8 cellular contexts compared by ENCODE assay signal in genomic region chrX:110229497-110230111, GRCh38.
DNase-seq lines count a peak whose midpoint lies in the region; ATAC-seq and TF ChIP-seq lines count a peak whose summit lies in the region.
"Not testable (repeated sequence)": the region's sequence is repeated elsewhere in the genome, so short reads cannot be mapped to it uniquely, and the experiment has no call there.

No MANE protein-coding gene starts in this region.

- peaks cover 43% of the 10 kb centered on the region for H3K4me1 Mint-ChIP-seq in activated T-cell treated with anti-CD3 and anti-CD28 coated beads, Interleukin-2, amount 50 U/mL, for 24 hours (ENCODE audit: low read depth)
- peaks cover 5 to 52% (median 29%) of the 10 kb centered on the region in 4 donors for H3K4me1 Mint-ChIP-seq in naive thymus-derived CD8-positive, alpha-beta T cell

- POLR2A ChIA-PET in naive thymus-derived CD8-positive, alpha-beta T cell (lab: Charles Lee), result interaction anchor here (0.7 to 1.0 kb wide), 2 partner anchors 10 to 88 kb away, joined by 3 to 5 read pairs; partner anchors contain the start of gene AMMECR1

- intact Hi-C loops in upper lobe of right lung (cut with DNase I), result not testable (repeated sequence)

- DNase-seq in T-helper 9 cell (peak; percentile 58), hepatocyte (ENCODE audit: low spot score) (peak; percentile 42), upper lobe of right lung (peak; percentile 76)
- peak; percentile 76 for DNase-seq in activated T-cell treated with anti-CD3 and anti-CD28 coated beads, Interleukin-2, amount 50 U/mL, for 24 hours
- peak; percentile 84 for DNase-seq in central memory CD4-positive, alpha-beta T cell
- peak; percentile 25 to 83 (median 60) for DNase-seq in naive thymus-derived CD8-positive, alpha-beta T cell
- peak; percentile 72 for DNase-seq in stimulated activated CD4-positive, alpha-beta T cell treated with anti-CD3 and anti-CD28 coated beads, Interleukin-4, amount 100 ng/mL, for 24 hours

- not testable (repeated sequence) for H3K36me3 ChIP-seq in KMS-11 (ENCODE audit: insufficient read depth); hepatocyte (replicated peaks; ENCODE audit: insufficient read depth, low read depth); upper lobe of right lung

- H3K4me2 ChIP-seq in KMS-11 (peak overlapping the region; percentile 78), hepatocyte (peak overlapping the region; percentile 57)

- TF ChIP-seq CTCF in KMS-11 (conservative IDR thresholded peaks at IDR 0.05; ENCODE audit: low read depth, low read length); hepatocyte (IDR thresholded peaks at IDR 0.05; ENCODE audit: poor library complexity); upper lobe of right lung (IDR thresholded peaks at IDR 0.05): not testable (repeated sequence)

- not testable (repeated sequence) for H3K4me3 ChIP-seq in KMS-11 (IDR thresholded peaks at IDR 0.05; ENCODE audit: insufficient read depth, low read depth, low read length)
- H3K4me3 ChIP-seq in hepatocyte (peak overlapping the region; percentile 33), upper lobe of right lung (peak overlapping the region; percentile 33)

- H3K27me3 Mint-ChIP-seq in activated T-cell treated with anti-CD3 and anti-CD28 coated beads, Interleukin-2, amount 50 U/mL, for 24 hours, result peaks cover 25% of the 10 kb centered on the region
- not testable (repeated sequence) for H3K27me3 Mint-ChIP-seq in naive thymus-derived CD8-positive, alpha-beta T cell

- not testable (repeated sequence) for H3K9me3 Mint-ChIP-seq in activated T-cell treated with anti-CD3 and anti-CD28 coated beads, Interleukin-2, amount 50 U/mL, for 24 hours
- peaks cover 0 to 28% (median 0%) of the 10 kb centered on the region in 9 donors for H3K9me3 Mint-ChIP-seq in naive thymus-derived CD8-positive, alpha-beta T cell

- H3K79me2 ChIP-seq in KMS-11 (ENCODE audit: insufficient read depth, low read depth) (peaks cover 57% of the 10 kb centered on the region), hepatocyte (peaks cover 23% of the 10 kb centered on the region)

- H3K27ac Mint-ChIP-seq in activated T-cell treated with anti-CD3 and anti-CD28 coated beads, Interleukin-2, amount 50 U/mL, for 24 hours, result peak overlapping the region; percentile 53
- peak overlapping the region in 9 of 10 donors; percentile 59 to 93 (median 82) for H3K27ac Mint-ChIP-seq in naive thymus-derived CD8-positive, alpha-beta T cell

- peaks cover 21% of the 10 kb centered on the region for H3K36me3 Mint-ChIP-seq in activated T-cell treated with anti-CD3 and anti-CD28 coated beads, Interleukin-2, amount 50 U/mL, for 24 hours (ENCODE audit: low read depth)
- H3K36me3 Mint-ChIP-seq in naive thymus-derived CD8-positive, alpha-beta T cell, result not testable (repeated sequence)

- H3K9me2 ChIP-seq in hepatocyte (replicated peaks; ENCODE audit: insufficient read depth), result not testable (repeated sequence)

- H3K27ac ChIP-seq in KMS-11, result peak overlapping the region; percentile 55; the same call in 1 of the 2 replicates
- H3K27ac ChIP-seq in hepatocyte, result peak overlapping the region; percentile 89
- H3K27ac ChIP-seq in upper lobe of right lung, result peak overlapping the region; percentile 63

- H3K4me3 Mint-ChIP-seq in activated T-cell treated with anti-CD3 and anti-CD28 coated beads, Interleukin-2, amount 50 U/mL, for 24 hours, result peak overlapping the region; percentile 60
- H3K4me3 Mint-ChIP-seq in naive thymus-derived CD8-positive, alpha-beta T cell, result peak overlapping the region; percentile 40 to 77 (median 70)

- H3K9me3 ChIP-seq in hepatocyte (ENCODE audit: low read depth); upper lobe of right lung: not testable (repeated sequence)

- not testable (repeated sequence) for H4K20me1 ChIP-seq in KMS-11 (ENCODE audit: insufficient read depth); hepatocyte (ENCODE audit: insufficient read depth, poor library complexity, severe bottlenecking)

- H3K9ac ChIP-seq in KMS-11, result peak overlapping the region; percentile 51; the same call in 1 of the 2 replicates

- peak overlapping the region; percentile 45; the same call in 1 of the 2 replicates for H2AFZ ChIP-seq in KMS-11 (ENCODE audit: low read depth)
- H2AFZ ChIP-seq in hepatocyte, result not testable (repeated sequence)

- WGBS in hepatocyte (ENCODE audit: low lambda C conversion rate, missing lambda C conversion rate), result 50% methylated on average over 21 of the region's 21 CpGs

- H3K4me1 ChIP-seq in KMS-11 (ENCODE audit: low read depth, poor library complexity, severe bottlenecking), result peaks cover 37% of the 10 kb centered on the region
- H3K4me1 ChIP-seq in hepatocyte (ENCODE audit: insufficient read depth); upper lobe of right lung: not testable (repeated sequence)

- not testable (repeated sequence) for H3K27me3 ChIP-seq in KMS-11 (ENCODE audit: insufficient read depth, low read depth); hepatocyte; upper lobe of right lung

- ATAC-seq in naive thymus-derived CD8-positive, alpha-beta T cell, result peak in 1 of 2 donors; percentile 54
- not testable (repeated sequence) for ATAC-seq in upper lobe of right lung
